ENCODE assay signal across 8 cellular contexts in the genomic region with DNA sequence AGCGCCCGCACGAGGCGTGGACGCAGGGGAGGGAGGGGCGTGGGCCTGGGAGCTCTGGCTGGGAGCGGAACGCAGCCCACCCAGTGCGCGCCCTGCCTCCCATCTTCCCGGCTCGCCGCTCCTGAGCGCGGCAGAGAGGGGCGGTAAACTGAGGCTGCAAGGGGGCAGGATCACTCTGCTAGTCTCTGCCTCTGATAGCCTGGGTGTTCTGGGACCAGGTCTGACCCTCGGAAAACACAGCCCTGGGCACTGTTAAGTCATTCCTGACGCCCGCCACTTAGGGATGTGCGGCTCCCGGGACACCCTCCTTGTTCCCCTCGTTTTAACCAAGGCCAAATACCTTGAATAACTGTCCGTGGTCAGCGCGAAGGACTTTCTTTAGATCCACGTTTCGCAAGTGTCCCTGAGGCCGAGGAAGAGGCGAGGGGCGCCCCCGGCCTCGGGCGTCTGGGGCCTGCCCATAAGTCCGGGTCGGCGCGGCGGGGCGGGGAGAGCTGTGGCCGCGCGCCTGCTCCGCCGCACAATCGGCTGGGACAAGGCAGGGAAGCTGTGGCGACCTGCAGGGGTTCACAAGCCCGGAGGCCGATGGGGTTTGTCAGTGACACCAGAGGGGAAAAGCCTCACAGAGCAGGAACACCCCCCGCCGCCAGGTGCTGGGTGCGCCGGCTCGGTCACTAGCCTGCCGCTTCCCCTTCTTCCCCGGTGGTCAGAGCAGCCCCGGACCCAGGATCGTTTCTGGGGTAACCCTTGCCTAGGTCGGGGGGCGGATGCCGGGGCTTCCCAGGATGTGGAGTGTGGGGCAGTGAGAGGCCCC. TPM values are rescaled to one million over a fixed set of nuclear protein-coding genes. Genes with fewer than 3 reads are reported as not detected.
DNase-seq lines count a peak whose midpoint lies in the region; ATAC-seq and TF ChIP-seq lines count a peak whose summit lies in the region.

No MANE protein-coding gene starts in this region.

- peaks cover 22% of the 10 kb centered on the region for H3K4me1 Mint-ChIP-seq in activated B cell treated with CpG ODN at 0.5 μM for 24 hours

- no peak for ATAC-seq in activated B cell treated with CpG ODN at 0.5 μM for 24 hours (ENCODE audit: low read depth)
- ATAC-seq in esophagus mucosa, result peak; percentile 2
- no peak for ATAC-seq in gastrocnemius medialis
- ATAC-seq in HG03457 (IDR thresholded peaks at IDR 0.05; ENCODE audit: unreplicated experiment), result no peak
- ATAC-seq in HG02623 (IDR thresholded peaks at IDR 0.05; ENCODE audit: unreplicated experiment), result no peak

- H3K36me3 Mint-ChIP-seq in activated B cell treated with CpG ODN at 0.5 μM for 24 hours (ENCODE audit: low read depth), result no peaks in the 10 kb centered on the region

- H3K27me3 Mint-ChIP-seq in activated B cell treated with CpG ODN at 0.5 μM for 24 hours, result peaks cover 43% of the 10 kb centered on the region

- no peaks in the 10 kb centered on the region for H3K9me3 ChIP-seq in gastrocnemius medialis

- intact Hi-C loops in activated B cell treated with CpG ODN at 0.5 μM for 24 hours (cut with micrococcal nuclease) (loop anchor here (5.0 kb wide), 2 partner anchors 47 to 477 kb away; partner anchors contain the start of genes EHD4 and RPAP1), gastrocnemius medialis (cut with DNase I; ENCODE audit: low total_unique reads) (no loop called here)

- H3K36me3 ChIP-seq in GM06990 (ENCODE audit: control insufficient read depth, insufficient read depth, low read length) (no peaks in the 10 kb centered on the region), gastrocnemius medialis (no peaks in the 10 kb centered on the region)

- peak overlapping the region; percentile 70 for H3K4me3 Mint-ChIP-seq in activated B cell treated with CpG ODN at 0.5 μM for 24 hours

- H3K27ac ChIP-seq in gastrocnemius medialis, result no peak overlapping the region

- no peaks in the 10 kb centered on the region for H3K9me3 Mint-ChIP-seq in activated B cell treated with CpG ODN at 0.5 μM for 24 hours

- no peaks in the 10 kb centered on the region; the same call in 1 of the 2 replicates for H3K27me3 ChIP-seq in GM06990 (replicated peaks; ENCODE audit: control insufficient read depth, insufficient read depth, low read length)
- peaks cover 54 to 64% (median 62%) of the 10 kb centered on the region in 3 donors for H3K27me3 ChIP-seq in gastrocnemius medialis

- H3K27ac Mint-ChIP-seq in activated B cell treated with CpG ODN at 0.5 μM for 24 hours, result no peak overlapping the region

- in situ Hi-C loops in gastrocnemius medialis (cut with MboI; ENCODE audit: low sequenced_read_pairs in 4 of 4), result no loop called here

- TF ChIP-seq POLR2A in gastrocnemius medialis (IDR thresholded peaks at IDR 0.05), result no peak

- H3K4me3 ChIP-seq in GM06990 (replicated peaks; ENCODE audit: low read depth, low read length) (peak overlapping the region; percentile 61), gastrocnemius medialis (peak overlapping the region; percentile 43 to 70 (median 64))

- TF ChIP-seq CTCF in GM06990 (IDR thresholded peaks at IDR 0.05; ENCODE audit: insufficient read depth, low read length, poor library complexity, severe bottlenecking) (no peak), activated B cell treated with CpG ODN at 0.5 μM for 24 hours (IDR thresholded peaks at IDR 0.05) (no peak), gastrocnemius medialis (IDR thresholded peaks at IDR 0.05 in 4 of 5, conservative IDR thresholded peaks at IDR 0.05 in 1 of 5) (no peak)

- CTCF ChIA-PET in activated B cell treated with CpG ODN at 0.5 μM for 24 hours (lab: Charles Lee), result no interaction called here

- POLR2A ChIA-PET in activated B cell treated with CpG ODN at 0.5 μM for 24 hours (lab: Charles Lee), result interaction anchor here (0.9 to 1.2 kb wide), 2 partner anchors 18 to 49 kb away, joined by 3 to 6 read pairs; partner anchors contain the start of genes LTK and RPAP1

- peak; percentile 52 for DNase-seq in GM06990 (ENCODE audit: extremely low read depth, insufficient read length)
- peak; percentile 54 for DNase-seq in activated B cell treated with CpG ODN at 0.5 μM for 24 hours
- no peak for DNase-seq in gastrocnemius medialis
- no peak for DNase-seq in NCI-H446 (lab: John Stamatoyannopoulos, UW)
- no peak for DNase-seq in AML-193 (lab: John Stamatoyannopoulos, UW)

- H3K4me1 ChIP-seq in gastrocnemius medialis, result peaks cover 11 to 21% of the 10 kb centered on the region in 2 donors

RNA-seq across cellular contexts. Expression of gene ITPKA, which starts 1.5 kb away (rescaled TPM):
- total RNA-seq in activated B cell treated with CpG ODN at 0.5 μM for 24 hours, result 0.18 TPM in 1 of 2 replicates, not detected in the other
- 0.16 TPM for total RNA-seq in esophagus mucosa
- 10 to 100 TPM in 1 of 4 donors, 1 to 10 TPM in 2, under 1 TPM in 1; 0.75 to 12.4 (median 7.0) TPM for total RNA-seq in gastrocnemius medialis

RNA-seq across cellular contexts. Expression of gene LTK, which starts 18.5 kb away (rescaled TPM):
- total RNA-seq in activated B cell treated with CpG ODN at 0.5 μM for 24 hours, result 1.9 and 2.2 TPM in 2 replicates
- total RNA-seq in esophagus mucosa, result 0.12 TPM
- under 1 TPM in 2 of 4 donors, not detected in 2; 0.34 to 0.68 TPM for total RNA-seq in gastrocnemius medialis

RNA-seq across cellular contexts. Expression of gene RPAP1, which starts 48.9 kb away (rescaled TPM):
- total RNA-seq in activated B cell treated with CpG ODN at 0.5 μM for 24 hours, result 56.1 TPM in 2 replicates
- total RNA-seq in esophagus mucosa, result 25.5 TPM
- 10 to 100 TPM; 17.8 to 73.2 (median 34.8) TPM for total RNA-seq in gastrocnemius medialis

Comparison
In these comparisons a context has a peak if more than half of its experiments do, and no peak if none do; other contexts are left out.
1. DNase-seq: peak in GM06990 (single experiment) and activated B cell treated with CpG ODN at 0.5 μM for 24 hours (single experiment); none in gastrocnemius medialis (0 of 2), NCI-H446 (0 of 2) and AML-193 (0 of 2).